11 cellular contexts compared by ENCODE assay signal in the genomic region with DNA sequence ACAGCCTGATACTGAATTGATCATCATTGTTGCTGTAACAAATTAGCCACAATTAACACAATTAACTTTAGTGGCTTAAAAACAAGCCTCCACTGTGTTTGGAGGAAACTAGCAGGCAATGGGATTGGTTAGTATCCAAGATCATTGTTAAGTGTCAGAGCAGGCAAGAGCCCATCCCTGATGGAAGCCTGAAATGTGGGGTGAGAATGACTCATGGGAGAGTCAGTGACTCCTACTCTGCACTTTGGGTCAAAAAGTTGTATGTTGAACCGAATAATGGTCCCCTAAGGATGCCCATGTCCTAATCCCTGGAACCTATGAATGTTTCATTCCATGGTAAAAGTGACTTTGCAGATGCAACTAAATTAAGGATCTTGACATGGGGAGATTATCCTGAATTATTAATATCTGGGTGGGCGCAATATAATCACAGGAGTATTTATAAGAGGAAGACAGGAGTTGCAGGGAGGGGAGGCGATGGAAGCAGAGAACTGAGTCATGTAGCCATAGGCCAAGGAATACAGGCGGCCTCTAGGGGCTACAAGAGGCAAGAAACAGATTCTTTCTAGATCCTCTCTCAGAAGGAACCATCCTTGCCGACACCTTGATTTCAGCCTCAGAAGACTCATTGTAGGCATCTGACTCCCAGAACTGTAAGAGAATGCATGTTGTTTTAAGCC. TPM values are rescaled to one million over a fixed set of nuclear protein-coding genes. Genes with fewer than 3 reads are reported as not detected.
DNase-seq lines count a peak whose midpoint lies in the region; ATAC-seq and TF ChIP-seq lines count a peak whose summit lies in the region.
"Had no signal": no experiment of that assay in that cellular context is flagged by ENCODE, and none has a peak within 500 bp of the region (broad histone marks: within the 10 kb centered on the region; RNA-seq: fewer than 3 reads in every experiment).

No MANE protein-coding gene starts in this region.

- intact Hi-C loops in uterus (cut with DNase I; ENCODE audit: low total_unique reads): no loop called here

- ATAC-seq in foreskin keratinocyte (peak; percentile 69), GM19463 (IDR thresholded peaks at IDR 0.05; ENCODE audit: unreplicated experiment) (no peak), HG02870 (IDR thresholded peaks at IDR 0.05; ENCODE audit: unreplicated experiment) (no peak)

- H3K36me3 ChIP-seq in uterus: no peaks in the 10 kb centered on the region

- in situ Hi-C loops in SK-MEL-5 (cut with HindIII; ENCODE audit: low pct_unique_long_range_greater_than_20kb, low sequenced_read_pairs): no loop called here

- H3K9me3 ChIP-seq in uterus: no peaks in the 10 kb centered on the region

- no peak overlapping the region for H3K4me3 ChIP-seq in uterus

- H3K27ac ChIP-seq in foreskin keratinocyte (no peak overlapping the region), uterus (no peak overlapping the region)

- peaks cover 16% of the 10 kb centered on the region for H3K27me3 ChIP-seq in foreskin keratinocyte
- H3K27me3 ChIP-seq in uterus: no peaks in the 10 kb centered on the region

- peak; percentile 34 for DNase-seq in AG08395 (ENCODE audit: low spot score)
- DNase-seq in HCEC 1CT: peak; percentile 80
- DNase-seq in SK-MEL-5 (ENCODE audit: low read depth, low spot score): peak; percentile 46
- peak in 1 of 2 donors; percentile 16 for DNase-seq in foreskin keratinocyte
- no peak for DNase-seq in uterus
- no peak for DNase-seq in activated effector memory CD4-positive, alpha-beta T cell treated with Interleukin-2 at 50 U/mL for 16 hours
- DNase-seq: kidney glomerular epithelial cell; stimulated activated CD4-positive, alpha-beta T cell treated with anti-CD3 and anti-CD28 coated beads, Interleukin-15, amount 100 ng/mL, for 24 hours; stimulated activated naive CD4-positive, alpha-beta T cell treated with Interleukin-2 at 50 U/mL for 16 hours had no signal

- H3K4me1 ChIP-seq in foreskin keratinocyte (no peaks in the 10 kb centered on the region), uterus (no peaks in the 10 kb centered on the region)

- TF ChIP-seq CTCF in foreskin keratinocyte (conservative IDR thresholded peaks at IDR 0.05) (peak; percentile 31), uterus (IDR thresholded peaks at IDR 0.05) (no peak)

- no peak for TF ChIP-seq POLR2A in uterus (IDR thresholded peaks at IDR 0.05)

RNA-seq across cellular contexts. Expression of a gene that starts 28.8 kb away (rescaled TPM):
- 60.0 and 64.0 TPM in 2 replicates for total RNA-seq in SK-MEL-5 (2014; rRNA removed; shearing (Covaris generic))
- polyA plus RNA-seq in SK-MEL-5 (2015; cell fraction: cytosol; rRNA removed): 54.2 and 59.0 TPM in 2 replicates
- polyA plus RNA-seq in SK-MEL-5 (2015; cell fraction: nucleus; rRNA removed): 44.1 and 53.1 TPM in 2 replicates
- total RNA-seq in foreskin keratinocyte: 30.0 and 32.1 TPM in 2 replicates
- 21.8 and 23.9 TPM in 2 replicates for polyA plus RNA-seq in foreskin keratinocyte
- total RNA-seq in uterus: 10 to 100 TPM; 37.6 to 62.2 (median 45.3) TPM

RNA-seq across cellular contexts. Expression of a gene that starts 29.2 kb away (rescaled TPM):
- total RNA-seq in SK-MEL-5 (2014; rRNA removed; shearing (Covaris generic)): 178 and 189 TPM in 2 replicates
- 131 and 172 TPM in 2 replicates for polyA plus RNA-seq in SK-MEL-5 (2015; cell fraction: cytosol; rRNA removed)
- polyA plus RNA-seq in SK-MEL-5 (2015; cell fraction: nucleus; rRNA removed): 24.3 and 42.6 TPM in 2 replicates
- total RNA-seq in foreskin keratinocyte (220 and 254 TPM in 2 replicates), uterus (100 to 1,000 TPM in 2 of 4 donors, 10 to 100 TPM in 2; 12.8 to 244 (median 70.1) TPM)
- 340 and 400 TPM in 2 replicates for polyA plus RNA-seq in foreskin keratinocyte

Comparison
In these comparisons a context has a peak if more than half of its experiments do, and no peak if none do; other contexts are left out.
1. DNase-seq: peak in AG08395 (single experiment), HCEC 1CT (single experiment) and SK-MEL-5 (single experiment); none in uterus (0 of 2) and activated effector memory CD4-positive, alpha-beta T cell treated with Interleukin-2 at 50 U/mL for 16 hours (single experiment).